8 cellular contexts compared by ENCODE assay signal in the genomic region with DNA sequence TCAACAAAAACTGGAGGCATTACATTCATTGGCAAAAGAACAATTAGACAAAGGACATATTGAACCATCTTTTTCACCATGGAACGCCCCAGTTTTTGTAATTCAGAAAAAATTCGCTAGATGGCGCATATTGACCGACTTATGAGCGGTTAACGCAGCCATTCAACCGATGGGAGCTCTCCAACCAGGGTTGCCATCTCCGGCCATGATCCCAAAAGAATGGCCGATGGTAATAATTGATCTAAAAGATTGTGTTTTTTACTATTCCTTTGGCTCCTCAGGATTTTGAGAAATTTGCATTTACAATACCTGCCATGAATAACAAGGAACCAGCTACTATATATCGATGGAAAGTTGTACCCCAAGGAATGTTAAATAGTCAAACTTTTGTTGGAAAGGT. TPM values are rescaled to one million over a fixed set of nuclear protein-coding genes. Genes with fewer than 3 reads are reported as not detected.
DNase-seq lines count a peak whose midpoint lies in the region; ATAC-seq, FAIRE-seq and TF ChIP-seq lines count a peak whose summit lies in the region.

No MANE protein-coding gene starts in this region.

- no peak overlapping the region for H3K4me3 Mint-ChIP-seq in activated CD8-positive, alpha-beta memory T cell treated with anti-CD3 and anti-CD28 coated beads, Interleukin-2, amount 10 ng/mL, durations not matched to agents 7 days and 5 days

- H3K36me3 Mint-ChIP-seq in activated CD8-positive, alpha-beta memory T cell treated with anti-CD3 and anti-CD28 coated beads, Interleukin-2, amount 10 ng/mL, durations not matched to agents 7 days and 5 days: no peaks in the 10 kb centered on the region

- DNase-seq in Ammon's horn (ENCODE audit: low spot score) (peak; percentile 76), GM19239 (ENCODE audit: insufficient read length, low spot score) (peak; percentile 60), NCI-H526 treated with DMSO at 0.1 percent for 48 hours (lab: John Stamatoyannopoulos, UW) (peak; percentile 13), epithelial cell of esophagus (ENCODE audit: low read depth) (peak; percentile 73), myocyte (ENCODE audit: low read depth) (peak; percentile 85), thyroid gland (peak; percentile 51 to 53)
- DNase-seq in activated CD8-positive, alpha-beta memory T cell treated with anti-CD3 and anti-CD28 coated beads, Interleukin-2, amount 10 ng/mL, durations not matched to agents 7 days and 5 days: peak; percentile 70

- peaks cover 24% of the 10 kb centered on the region for H3K27me3 ChIP-seq in thyroid gland

- peaks cover 30% of the 10 kb centered on the region for H3K4me1 Mint-ChIP-seq in activated CD8-positive, alpha-beta memory T cell treated with anti-CD3 and anti-CD28 coated beads, Interleukin-2, amount 10 ng/mL, durations not matched to agents 7 days and 5 days

- intact Hi-C loops in thyroid gland (cut with DNase I): loop anchor here (5.0 kb wide), 1 partner anchor 57 kb away; the partner anchor contains the start of gene ALOXE3

- peaks cover 0 to 9% of the 10 kb centered on the region in 2 donors for H3K4me1 ChIP-seq in thyroid gland

- H3K4me3 ChIP-seq in epithelial cell of esophagus (ENCODE audit: low read length): no peak overlapping the region
- H3K4me3 ChIP-seq in thyroid gland (replicated peaks in 1 of 3): no peak overlapping the region

- H3K9me3 ChIP-seq in thyroid gland: no peaks in the 10 kb centered on the region

- H3K27ac Mint-ChIP-seq in activated CD8-positive, alpha-beta memory T cell treated with anti-CD3 and anti-CD28 coated beads, Interleukin-2, amount 10 ng/mL, durations not matched to agents 7 days and 5 days: no peak overlapping the region

- no peaks in the 10 kb centered on the region for H3K36me3 ChIP-seq in thyroid gland

- TF ChIP-seq CTCF in epithelial cell of esophagus (IDR thresholded peaks at IDR 0.05; ENCODE audit: insufficient read depth, low read depth, low read length, missing control alignments): peak; percentile 63
- TF ChIP-seq CTCF in thyroid gland (IDR thresholded peaks at IDR 0.05): peak; percentile 62 to 81 (median 68)

- FAIRE-seq in GM19239 (lab: Jason Lieb, UNC): peak; percentile 90

- H3K27ac ChIP-seq in thyroid gland: no peak overlapping the region

- ATAC-seq in activated CD8-positive, alpha-beta memory T cell treated with anti-CD3 and anti-CD28 coated beads, Interleukin-2, amount 10 ng/mL, durations not matched to agents 7 days and 5 days: no peak
- no peak for ATAC-seq in HG03025 (IDR thresholded peaks at IDR 0.05; ENCODE audit: low FRiP score, unreplicated experiment)

- no peaks in the 10 kb centered on the region for H3K9me3 Mint-ChIP-seq in activated CD8-positive, alpha-beta memory T cell treated with anti-CD3 and anti-CD28 coated beads, Interleukin-2, amount 10 ng/mL, durations not matched to agents 7 days and 5 days (ENCODE audit: low read depth)

- peaks cover 77% of the 10 kb centered on the region for H3K27me3 Mint-ChIP-seq in activated CD8-positive, alpha-beta memory T cell treated with anti-CD3 and anti-CD28 coated beads, Interleukin-2, amount 10 ng/mL, durations not matched to agents 7 days and 5 days

- no peak for TF ChIP-seq POLR2A in thyroid gland (IDR thresholded peaks at IDR 0.05)

- 6 to 7% methylated on average over 10 of the region's 10 CpGs for WGBS in thyroid gland, 2 donors

- CTCF ChIA-PET in activated CD8-positive, alpha-beta memory T cell treated with anti-CD3 and anti-CD28 coated beads, Interleukin-2, amount 10 ng/mL, durations not matched to agents 7 days and 5 days (lab: Charles Lee): interaction anchor here (0.6 to 9.7 kb wide), 47 partner anchors 8 to 316 kb away, joined by 3 to 256 read pairs (median 4); partner anchors contain the start of genes ALOXE3, BORCS6, NAA38 and RNF227

RNA-seq across cellular contexts. Expression of gene ALOX15B, which starts 21.4 kb away (rescaled TPM):
- total RNA-seq in activated CD8-positive, alpha-beta memory T cell treated with anti-CD3 and anti-CD28 coated beads, Interleukin-2, amount 10 ng/mL, durations not matched to agents 7 days and 5 days: not detected
- total RNA-seq in myocyte (not detected in 2 replicates), thyroid gland (1 to 10 TPM in 3 of 4 donors, under 1 TPM in 1; 0.67 to 3.3 (median 1.1) TPM)
- polyA plus RNA-seq in myocyte (2012): not detected

RNA-seq across cellular contexts. Expression of gene ALOX12B, which starts 27.2 kb away (rescaled TPM):
- under 1 TPM; 0.42 to 0.64 TPM for total RNA-seq in activated CD8-positive, alpha-beta memory T cell treated with anti-CD3 and anti-CD28 coated beads, Interleukin-2, amount 10 ng/mL, durations not matched to agents 7 days and 5 days
- total RNA-seq in myocyte (0.16 and 0.40 TPM in 2 replicates), thyroid gland (not detected)
- not detected for polyA plus RNA-seq in myocyte (2012)

RNA-seq across cellular contexts. Expression of gene GUCY2D, which starts 57.9 kb away (rescaled TPM):
- total RNA-seq in activated CD8-positive, alpha-beta memory T cell treated with anti-CD3 and anti-CD28 coated beads, Interleukin-2, amount 10 ng/mL, durations not matched to agents 7 days and 5 days: not detected
- not detected in 2 replicates for total RNA-seq in myocyte
- polyA plus RNA-seq in myocyte (2012): not detected
- total RNA-seq in thyroid gland: not detected

RNA-seq across cellular contexts. Expression of gene ALOXE3, which starts 58.0 kb away (rescaled TPM):
- not detected for total RNA-seq in activated CD8-positive, alpha-beta memory T cell treated with anti-CD3 and anti-CD28 coated beads, Interleukin-2, amount 10 ng/mL, durations not matched to agents 7 days and 5 days
- total RNA-seq in myocyte (not detected in 2 replicates), thyroid gland (not detected)
- 0.03 TPM for polyA plus RNA-seq in myocyte (2012)

Comparison
In these comparisons a context has a peak if more than half of its experiments do, and no peak if none do; other contexts are left out.
1. DNase-seq: peak in every context shown above with its lines; median percentile 85 in myocyte; 76 in Ammon's horn; 73 in epithelial cell of esophagus; 70 in activated CD8-positive, alpha-beta memory T cell treated with anti-CD3 and anti-CD28 coated beads, Interleukin-2, amount 10 ng/mL, durations not matched to agents 7 days and 5 days; 60 in GM19239; 52 in thyroid gland; 13 in NCI-H526 treated with DMSO at 0.1 percent for 48 hours.